In the genomic region with DNA sequence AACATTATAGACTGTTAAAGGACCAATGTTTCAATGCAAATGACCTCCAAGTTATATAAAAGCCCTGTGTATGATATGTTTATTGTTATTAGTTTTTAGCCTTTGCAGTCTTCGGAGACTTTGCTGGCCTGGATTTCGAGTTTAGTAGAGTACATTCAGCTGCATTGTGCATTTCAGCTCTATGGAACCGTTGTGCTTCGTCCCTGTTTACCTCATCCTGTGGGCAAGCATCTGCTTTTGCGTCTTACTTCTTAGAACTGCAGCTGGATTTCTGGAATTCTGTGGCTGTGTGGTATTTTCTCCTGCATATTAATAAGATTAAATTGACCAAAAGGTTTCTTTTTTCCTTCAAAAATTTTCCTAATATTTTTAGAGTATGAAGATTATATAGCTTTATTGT, we compare ENCODE assay signal across 27 cellular contexts.
"Had no signal": no experiment of that assay in that cellular context is flagged by ENCODE, and none has a peak within 500 bp of the region (broad histone marks: within the 10 kb centered on the region; RNA-seq: fewer than 3 reads in every experiment).

No MANE protein-coding gene starts in this region.

- DNase-seq: activated CD4-positive, alpha-beta memory T cell treated with anti-CD3 and anti-CD28 coated beads, Interleukin-2, amount 10 ng/mL, durations not matched to agents 7 days and 5 days; activated CD4-positive, alpha-beta T cell treated with anti-CD3 and anti-CD28 coated beads for 1 hour; activated CD4-positive, alpha-beta T cell treated with anti-CD3 and anti-CD28 coated beads, Interleukin-2, amount 10 ng/mL, durations not matched to agents 7 days and 5 days; activated CD8-positive, alpha-beta memory T cell treated with anti-CD3 and anti-CD28 coated beads, Interleukin-2, amount 50 U/mL, for 48 hours; activated gamma-delta T cell treated with Interleukin-2 at 50 U/mL for 16 hours; activated naive CD8-positive, alpha-beta T cell treated with anti-CD3 and anti-CD28 coated beads, Interleukin-2, amount 50 U/mL, for 24 hours; activated T-cell treated with anti-CD3 and anti-CD28 coated beads, Interleukin-2, amount 50 U/mL, for 24 hours; effector CD4-positive, alpha-beta T cell; esophagus squamous epithelium; foreskin melanocyte; left ventricle myocardium superior; right lobe of liver; stimulated activated CD4-positive, alpha-beta T cell treated with anti-CD3 and anti-CD28 coated beads, Interleukin-12 subunit alpha, Interleukin-12 subunit beta, amount 100 ng/mL, for 4 hours; stimulated activated CD4-positive, alpha-beta T cell treated with anti-CD3 and anti-CD28 coated beads, Interleukin-4, amount 100 ng/mL, for 1 hour; stomach; T-helper 2 cell; thyroid gland; upper lobe of right lung had no signal

- H3K36me3 Mint-ChIP-seq: activated naive CD4-positive, alpha-beta T cell treated with anti-CD3 and anti-CD28 coated beads, Interleukin-2, amount 50 U/mL, for 24 hours; stimulated activated effector memory CD8-positive, alpha-beta T cell treated with anti-CD3 and anti-CD28 coated beads, Interleukin-12 subunit alpha, Interleukin-12 subunit beta, amount 100 ng/mL, for 72 hours; WTC11 had no signal

- H3K4me1 ChIP-seq: right lobe of liver, upper lobe of right lung had no signal

- H3K9me3 ChIP-seq: esophagus squamous epithelium, right lobe of liver, stomach, thyroid gland, upper lobe of right lung had no signal

- H3K27ac Mint-ChIP-seq: activated CD4-positive, alpha-beta memory T cell treated with anti-CD3 and anti-CD28 coated beads, Interleukin-2, amount 10 ng/mL, durations not matched to agents 7 days and 5 days; activated CD4-positive, alpha-beta T cell treated with anti-CD3 and anti-CD28 coated beads, Interleukin-2, amount 10 ng/mL, durations not matched to agents 7 days and 5 days; activated naive CD4-positive, alpha-beta T cell treated with anti-CD3 and anti-CD28 coated beads, Interleukin-2, amount 50 U/mL, for 24 hours; activated naive CD8-positive, alpha-beta T cell treated with anti-CD3 and anti-CD28 coated beads, Interleukin-2, amount 50 U/mL, for 24 hours; activated T-cell treated with anti-CD3 and anti-CD28 coated beads, Interleukin-2, amount 50 U/mL, for 24 hours; dendritic cell treated with granulocyte-macrophage colony-stimulating factor and Interleukin-4, amounts not matched to agents 40 ng/mL and 50 ng/mL, for 4 days; progenitor cell of endocrine pancreas; stimulated activated effector memory CD8-positive, alpha-beta T cell treated with anti-CD3 and anti-CD28 coated beads, Interleukin-12 subunit alpha, Interleukin-12 subunit beta, amount 100 ng/mL, for 72 hours; WTC11 had no signal

- H3K27ac ChIP-seq: epithelial cell of prostate, esophagus squamous epithelium, right lobe of liver, skin epidermis, stomach, upper lobe of right lung had no signal

- H3K36me3 ChIP-seq: esophagus squamous epithelium, right lobe of liver, stomach, thyroid gland, upper lobe of right lung had no signal

- H3K27me3 ChIP-seq: esophagus squamous epithelium, right lobe of liver, stomach, thyroid gland, upper lobe of right lung had no signal

- H3K4me3 ChIP-seq: esophagus squamous epithelium, right lobe of liver, skin epidermis, stomach, thyroid gland, upper lobe of right lung had no signal

- H3K4me3 Mint-ChIP-seq: activated CD4-positive, alpha-beta T cell treated with anti-CD3 and anti-CD28 coated beads, Interleukin-2, amount 10 ng/mL, durations not matched to agents 7 days and 5 days; activated naive CD4-positive, alpha-beta T cell treated with anti-CD3 and anti-CD28 coated beads, Interleukin-2, amount 50 U/mL, for 24 hours; activated naive CD8-positive, alpha-beta T cell treated with anti-CD3 and anti-CD28 coated beads, Interleukin-2, amount 50 U/mL, for 24 hours; dendritic cell treated with granulocyte-macrophage colony-stimulating factor and Interleukin-4, amounts not matched to agents 40 ng/mL and 50 ng/mL, for 4 days; nephron; WTC11 had no signal

- ATAC-seq: activated naive CD8-positive, alpha-beta T cell treated with anti-CD3 and anti-CD28 coated beads, Interleukin-2, amount 50 U/mL, for 24 hours; left ventricle myocardium superior; right lobe of liver; stimulated activated effector memory CD8-positive, alpha-beta T cell treated with anti-CD3 and anti-CD28 coated beads, Interleukin-12 subunit alpha, Interleukin-12 subunit beta, amount 100 ng/mL, for 72 hours; upper lobe of right lung; WTC11 had no signal

- H3K9me3 Mint-ChIP-seq: activated CD4-positive, alpha-beta memory T cell treated with anti-CD3 and anti-CD28 coated beads, Interleukin-2, amount 10 ng/mL, durations not matched to agents 7 days and 5 days; activated CD4-positive, alpha-beta T cell treated with anti-CD3 and anti-CD28 coated beads, Interleukin-2, amount 10 ng/mL, durations not matched to agents 7 days and 5 days; activated naive CD4-positive, alpha-beta T cell treated with anti-CD3 and anti-CD28 coated beads, Interleukin-2, amount 50 U/mL, for 24 hours; activated naive CD8-positive, alpha-beta T cell treated with anti-CD3 and anti-CD28 coated beads, Interleukin-2, amount 50 U/mL, for 24 hours; activated T-cell treated with anti-CD3 and anti-CD28 coated beads, Interleukin-2, amount 50 U/mL, for 24 hours; central memory CD8-positive, alpha-beta T cell; dendritic cell treated with granulocyte-macrophage colony-stimulating factor and Interleukin-4, amounts not matched to agents 40 ng/mL and 50 ng/mL, for 4 days; nephron; stimulated activated effector memory CD8-positive, alpha-beta T cell treated with anti-CD3 and anti-CD28 coated beads, Interleukin-12 subunit alpha, Interleukin-12 subunit beta, amount 100 ng/mL, for 72 hours; WTC11 had no signal

- H3K27me3 Mint-ChIP-seq: activated naive CD4-positive, alpha-beta T cell treated with anti-CD3 and anti-CD28 coated beads, Interleukin-2, amount 50 U/mL, for 24 hours; activated T-cell treated with anti-CD3 and anti-CD28 coated beads, Interleukin-2, amount 50 U/mL, for 24 hours; central memory CD8-positive, alpha-beta T cell; dendritic cell treated with granulocyte-macrophage colony-stimulating factor and Interleukin-4, amounts not matched to agents 40 ng/mL and 50 ng/mL, for 4 days had no signal
